Comparison of ENCODE assay signal across 25 cellular contexts in the genomic region with DNA sequence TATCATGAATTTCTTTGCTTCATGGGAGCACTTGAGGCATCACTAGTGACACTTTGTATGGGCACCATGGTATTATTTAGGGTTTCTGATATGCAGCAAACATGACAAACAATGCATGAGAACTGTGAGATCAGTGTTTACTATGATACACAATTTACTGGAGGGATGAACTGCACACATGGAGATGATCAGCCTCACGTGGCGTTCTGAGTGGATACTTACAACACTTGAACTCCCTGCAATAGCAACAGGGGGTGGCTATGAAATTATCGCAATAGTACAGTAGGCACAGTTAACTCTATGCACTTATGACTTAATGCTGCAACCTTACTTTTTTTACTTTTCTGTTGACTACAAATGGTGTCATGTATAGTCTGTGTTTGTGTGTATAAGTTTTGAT. TPM values are rescaled to one million over a fixed set of nuclear protein-coding genes. Genes with fewer than 3 reads are reported as not detected.
DNase-seq lines count a peak whose midpoint lies in the region; ATAC-seq, FAIRE-seq and TF ChIP-seq lines count a peak whose summit lies in the region.
"Had no signal": no experiment of that assay in that cellular context is flagged by ENCODE, and none has a peak within 500 bp of the region (broad histone marks: within the 10 kb centered on the region; RNA-seq: fewer than 3 reads in every experiment).

No MANE protein-coding gene starts in this region.

- ATAC-seq in A549 (no peak), WTC11 (no peak)
- ATAC-seq: Panc1 had no signal

- H3K27ac ChIP-seq in A549: peak overlapping the region; percentile 56 to 76; a peak in 5 of 6 replicates
- H3K27ac ChIP-seq: RWPE1 had no signal

- DNase-seq in A549 (ENCODE audit: low read depth in 1 of 2, low spot score in 1 of 2) (no peak), GM12891 (ENCODE audit: insufficient read length, low spot score) (no peak), NCI-H510A (lab: John Stamatoyannopoulos, UW) (peak; percentile 4), fibroblast of gingiva (ENCODE audit: low read depth) (peak; percentile 14), germinal center (ENCODE audit: low spot score) (no peak), WTC11 (ENCODE audit: low spot score) (no peak)
- no peak for DNase-seq in activated T-helper 2 cell treated with anti-CD3 and anti-CD28 coated beads, Interferon-gamma antibody, Interleukin-2, Interleukin-4, amounts not matched to agents 10 μg/mL and 5 μg/mL and 100 μg/mL, durations not matched to agents 14 hours and 24 hours and 36 hours (ENCODE audit: low spot score)
- DNase-seq: BE2C; CD8-positive, alpha-beta memory T cell; DMS 273 treated with DMSO at 0.1 percent for 48 hours; DND-41; HCEC 1CT; NCI-H1105; NCI-H2029; NCI-H2227 treated with DMSO at 0.1 percent for 48 hours; NCI-H524 treated with DMSO at 0.1 percent for 48 hours; SHP77; T-helper 1 cell had no signal

- H3K9me3 ChIP-seq in A549: peaks cover 14% of the 10 kb centered on the region; the same call in 2 of the 3 replicates
- H3K9me3 ChIP-seq: BE2C had no signal

- CTCF ChIA-PET in A549 (lab: Yijun Ruan, JAX): no interaction called here
- CTCF ChIA-PET in WTC11 (lab: Charles Lee): no interaction called here

- peaks cover 22% of the 10 kb centered on the region for H3K27me3 Mint-ChIP-seq in activated T-helper 2 cell treated with anti-CD3 and anti-CD28 coated beads, Interferon-gamma antibody, Interleukin-2, Interleukin-4, amounts not matched to agents 10 μg/mL and 5 μg/mL and 100 μg/mL, durations not matched to agents 14 hours and 24 hours and 36 hours (ENCODE audit: low read depth)
- peaks cover 4% of the 10 kb centered on the region for H3K27me3 Mint-ChIP-seq in WTC11 (ENCODE audit: low read depth)

- TF ChIP-seq CTCF in A549 (IDR thresholded peaks at IDR 0.05) (no peak), WTC11 (IDR thresholded peaks at IDR 0.05) (no peak)

- FAIRE-seq in A549 (lab: Jason Lieb, UNC) (no peak), GM12891 (lab: Jason Lieb, UNC) (peak; percentile 35)
- FAIRE-seq: GM19239, H1 had no signal

- H3K4me2 ChIP-seq in A549: peak overlapping the region; percentile 65

- intact Hi-C loops in activated T-helper 2 cell treated with anti-CD3 and anti-CD28 coated beads, Interferon-gamma antibody, Interleukin-2, Interleukin-4, amounts not matched to agents 10 μg/mL and 5 μg/mL and 100 μg/mL, durations not matched to agents 14 hours and 24 hours and 36 hours (cut with micrococcal nuclease): no loop called here

- TF ChIP-seq EP300 in A549 (IDR thresholded peaks at IDR 0.05): no peak

- TF ChIP-seq POLR2A in A549 (IDR thresholded peaks at IDR 0.05; ENCODE audit: low read length) (no peak), GM12891 (IDR thresholded peaks at IDR 0.05; ENCODE audit: low read depth, low read length) (no peak)

- no peak overlapping the region for H3K4me3 ChIP-seq in A549

- no peak overlapping the region for H3K4me3 Mint-ChIP-seq in activated T-helper 2 cell treated with anti-CD3 and anti-CD28 coated beads, Interferon-gamma antibody, Interleukin-2, Interleukin-4, amounts not matched to agents 10 μg/mL and 5 μg/mL and 100 μg/mL, durations not matched to agents 14 hours and 24 hours and 36 hours (ENCODE audit: low read depth)
- H3K4me3 Mint-ChIP-seq in WTC11: no peak overlapping the region
- H3K4me3 Mint-ChIP-seq: CD14-positive monocyte; CD8-positive, alpha-beta memory T cell had no signal

- 82% methylated on average over 3 of the region's 3 CpGs for WGBS in A549 (ENCODE audit: missing lambda C conversion rate)

- no peaks in the 10 kb centered on the region for H3K4me1 Mint-ChIP-seq in activated T-helper 2 cell treated with anti-CD3 and anti-CD28 coated beads, Interferon-gamma antibody, Interleukin-2, Interleukin-4, amounts not matched to agents 10 μg/mL and 5 μg/mL and 100 μg/mL, durations not matched to agents 14 hours and 24 hours and 36 hours (ENCODE audit: low read depth)
- H3K4me1 Mint-ChIP-seq in WTC11: no peaks in the 10 kb centered on the region
- H3K4me1 Mint-ChIP-seq: CD14-positive monocyte; CD8-positive, alpha-beta memory T cell had no signal

- no peaks in the 10 kb centered on the region for H3K9me3 Mint-ChIP-seq in activated T-helper 2 cell treated with anti-CD3 and anti-CD28 coated beads, Interferon-gamma antibody, Interleukin-2, Interleukin-4, amounts not matched to agents 10 μg/mL and 5 μg/mL and 100 μg/mL, durations not matched to agents 14 hours and 24 hours and 36 hours
- H3K9me3 Mint-ChIP-seq in WTC11: peaks cover 38% of the 10 kb centered on the region
- H3K9me3 Mint-ChIP-seq: CD8-positive, alpha-beta memory T cell had no signal

- no peak overlapping the region for H3K27ac Mint-ChIP-seq in activated T-helper 2 cell treated with anti-CD3 and anti-CD28 coated beads, Interferon-gamma antibody, Interleukin-2, Interleukin-4, amounts not matched to agents 10 μg/mL and 5 μg/mL and 100 μg/mL, durations not matched to agents 14 hours and 24 hours and 36 hours
- H3K27ac Mint-ChIP-seq in WTC11: no peak overlapping the region
- H3K27ac Mint-ChIP-seq: CD14-positive monocyte; CD8-positive, alpha-beta memory T cell had no signal

- peaks cover 21% of the 10 kb centered on the region for H3K4me1 ChIP-seq in A549

- POLR2A ChIA-PET in A549 (lab: Yijun Ruan, JAX) (no interaction called here), WTC11 (lab: Charles Lee) (no interaction called here)

- H3K36me3 Mint-ChIP-seq in activated T-helper 2 cell treated with anti-CD3 and anti-CD28 coated beads, Interferon-gamma antibody, Interleukin-2, Interleukin-4, amounts not matched to agents 10 μg/mL and 5 μg/mL and 100 μg/mL, durations not matched to agents 14 hours and 24 hours and 36 hours (ENCODE audit: low read depth): no peaks in the 10 kb centered on the region
- H3K36me3 Mint-ChIP-seq in WTC11: peaks cover 7% of the 10 kb centered on the region
- H3K36me3 Mint-ChIP-seq: CD14-positive monocyte had no signal

- TF ChIP-seq RAD21 in A549 (conservative IDR thresholded peaks at IDR 0.05 in 1 of 2, IDR thresholded peaks at IDR 0.05 in 1 of 2): no peak

TF ChIP-seq in A549, 52 proteins besides CTCF, POLR2A, EP300 and RAD21 (continues in another document):
- no peak for TF ChIP-seq POLR2AphosphoS2 (conservative IDR thresholded peaks at IDR 0.05; ENCODE audit: low read length)

TF ChIP-seq in GM12891, 5 proteins besides CTCF, POLR2A, EP300 and RAD21:
- TF ChIP-seq TAF1 (IDR thresholded peaks at IDR 0.05; ENCODE audit: low read depth, low read length) (no peak), PAX5 (IDR thresholded peaks at IDR 0.05; ENCODE audit: insufficient read depth, low read length, severe bottlenecking) (no peak), SPI1 (IDR thresholded peaks at IDR 0.05; ENCODE audit: low read depth, low read length) (no peak), POLR2AphosphoS5 (IDR thresholded peaks at IDR 0.05; ENCODE audit: low read depth, low read length) (no peak)

TF ChIP-seq in WTC11, 78 proteins besides CTCF, POLR2A, EP300 and RAD21:
- TF ChIP-seq, protein P1, sequence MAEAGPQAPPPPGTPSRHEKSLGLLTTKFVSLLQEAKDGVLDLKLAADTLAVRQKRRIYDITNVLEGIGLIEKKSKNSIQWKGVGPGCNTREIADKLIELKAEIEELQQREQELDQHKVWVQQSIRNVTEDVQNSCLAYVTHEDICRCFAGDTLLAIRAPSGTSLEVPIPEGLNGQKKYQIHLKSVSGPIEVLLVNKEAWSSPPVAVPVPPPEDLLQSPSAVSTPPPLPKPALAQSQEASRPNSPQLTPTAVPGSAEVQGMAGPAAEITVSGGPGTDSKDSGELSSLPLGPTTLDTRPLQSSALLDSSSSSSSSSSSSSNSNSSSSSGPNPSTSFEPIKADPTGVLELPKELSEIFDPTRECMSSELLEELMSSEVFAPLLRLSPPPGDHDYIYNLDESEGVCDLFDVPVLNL (CRISPR knock-in tag; IDR thresholded peaks at IDR 0.05; ENCODE audit: borderline replicate concordance, low read depth): no peak
- TF ChIP-seq NR2C2 (CRISPR knock-in tag; IDR thresholded peaks at IDR 0.05): no peak

RNA-seq across cellular contexts. Expression of a gene that starts 18.5 kb away (rescaled TPM):
- 0.12 and 0.22 TPM in 2 replicates for polyA plus RNA-seq in A549 (2011; rRNA removed)
- 0.07 and 0.08 TPM in 2 replicates for polyA plus RNA-seq in A549 (2012; cell fraction: cytosol; rRNA removed)
- 0.07 TPM in 1 of 2 replicates, not detected in the other for polyA plus RNA-seq in A549 (2012; cell fraction: nucleus; rRNA removed)
- polyA plus RNA-seq in A549 (2017; fragmentation: RNase III; extraction: RNeasy Plus Mini Kit Qiagen cat#74134 plus additional on column Dnase treatment): 0.05 to 0.25 TPM in 2 of 3 replicates, not detected in the other
- 0.37 TPM in 1 of 2 replicates, not detected in the other for polyA minus RNA-seq in A549 (2011; rRNA and poly(A)+ RNA removed)
- not detected for polyA plus RNA-seq in GM12891 (2012; ENCODE audit: low read depth, missing spikeins)
- total RNA-seq in activated T-helper 2 cell treated with anti-CD3 and anti-CD28 coated beads, Interferon-gamma antibody, Interleukin-2, Interleukin-4, amounts not matched to agents 10 μg/mL and 5 μg/mL and 100 μg/mL, durations not matched to agents 14 hours and 24 hours and 36 hours: not detected in 2 replicates
- 0.11 to 0.13 TPM in 2 of 3 replicates, not detected in the other for total RNA-seq in WTC11 (2021)
- total RNA-seq: CD8-positive, alpha-beta memory T cell; H1; OCI-LY7; SK-MEL-5 had no signal
- polyA plus RNA-seq: CD14-positive monocyte; CD8-positive, alpha-beta memory T cell; H1 had no signal

RNA-seq across cellular contexts. Expression of a gene that starts 32.4 kb away (rescaled TPM):
- polyA plus RNA-seq in A549 (2011; rRNA removed) (57.0 and 65.3 TPM in 2 replicates), A549 (2017; fragmentation: RNase III; extraction: RNeasy Plus Mini Kit Qiagen cat#74134 plus additional on column Dnase treatment) (22.9 to 24.6 TPM (median 24.5 TPM) in 3 replicates)
- 47.7 and 49.2 TPM in 2 replicates for polyA plus RNA-seq in A549 (2012; cell fraction: cytosol; rRNA removed)
- 138 and 139 TPM in 2 replicates for polyA plus RNA-seq in A549 (2012; cell fraction: nucleus; rRNA removed)
- polyA minus RNA-seq in A549 (2011; rRNA and poly(A)+ RNA removed): 60.3 and 61.7 TPM in 2 replicates
- 7.0 TPM for polyA plus RNA-seq in GM12891 (2012; ENCODE audit: low read depth, missing spikeins)
- total RNA-seq in activated T-helper 2 cell treated with anti-CD3 and anti-CD28 coated beads, Interferon-gamma antibody, Interleukin-2, Interleukin-4, amounts not matched to agents 10 μg/mL and 5 μg/mL and 100 μg/mL, durations not matched to agents 14 hours and 24 hours and 36 hours: 9.5 and 11.0 TPM in 2 replicates
- 9.7 to 13.6 TPM (median 10.3 TPM) in 3 replicates for total RNA-seq in WTC11 (2021)

RNA-seq across cellular contexts. Expression of a gene that starts 37.3 kb away (rescaled TPM):
- polyA plus RNA-seq in A549 (2011; rRNA removed) (0.10 and 0.12 TPM in 2 replicates), A549 (2017; fragmentation: RNase III; extraction: RNeasy Plus Mini Kit Qiagen cat#74134 plus additional on column Dnase treatment) (not detected in 3 replicates)
- 0.01 and 0.05 TPM in 2 replicates for polyA plus RNA-seq in A549 (2012; cell fraction: cytosol; rRNA removed)
- 0.11 and 0.13 TPM in 2 replicates for polyA plus RNA-seq in A549 (2012; cell fraction: nucleus; rRNA removed)
- not detected in 2 replicates for polyA minus RNA-seq in A549 (2011; rRNA and poly(A)+ RNA removed)
- polyA plus RNA-seq in GM12891 (2012; ENCODE audit: low read depth, missing spikeins): not detected
- not detected in 2 replicates for total RNA-seq in activated T-helper 2 cell treated with anti-CD3 and anti-CD28 coated beads, Interferon-gamma antibody, Interleukin-2, Interleukin-4, amounts not matched to agents 10 μg/mL and 5 μg/mL and 100 μg/mL, durations not matched to agents 14 hours and 24 hours and 36 hours
- total RNA-seq in WTC11 (2021): 0.11 to 0.18 TPM in 2 of 3 replicates, not detected in the other
- total RNA-seq: CD8-positive, alpha-beta memory T cell; H1; OCI-LY7; SK-MEL-5 had no signal
- polyA plus RNA-seq: CD14-positive monocyte; CD8-positive, alpha-beta memory T cell; H1 had no signal

Comparison
In these comparisons a context has a peak if more than half of its experiments do, and no peak if none do; other contexts are left out.
1. DNase-seq: peak in NCI-H510A (single experiment) and fibroblast of gingiva (single experiment); none in A549 (0 of 2), GM12891 (single experiment), activated T-helper 2 cell treated with anti-CD3 and anti-CD28 coated beads, Interferon-gamma antibody, Interleukin-2, Interleukin-4, amounts not matched to agents 10 μg/mL and 5 μg/mL and 100 μg/mL, durations not matched to agents 14 hours and 24 hours and 36 hours (single experiment), germinal center (single experiment) and WTC11 (single experiment).